In genomic region chr3:15521573-15521965, GRCh38 we compare ENCODE assay signal across 1 cellular context.
A peak's percentile ranks its signal among the peaks of the same experiment; 100 is the strongest.
TF ChIP-seq lines count a peak whose summit lies in the region.

COLQ (minus strand) TSS chr3:15521706; CDS start chr3:15521625, 81 bp downstream.

TF ChIP-seq in IMR-90, 13 proteins besides CTCF, POLR2A, EP300 and RAD21:
- TF ChIP-seq BHLHE40 (IDR thresholded peaks at IDR 0.05; ENCODE audit: low read depth, low read length) (no peak), MAZ (IDR thresholded peaks at IDR 0.05; ENCODE audit: borderline replicate concordance, low read depth, low read length) (peak; percentile 30; the same call in 1 of the 2 replicates)
TF ChIP-seq in IMR-90: peak in this region for 1.
